ENCODE assay signal across 2 cellular contexts in genomic region chr12:68913682-68914081, GRCh38.
A peak's percentile ranks its signal among the peaks of the same experiment; 100 is the strongest.
TF ChIP-seq lines count a peak whose summit lies in the region.

No MANE protein-coding gene starts in this region.

TF ChIP-seq in SK-N-SH, 30 proteins besides CTCF, POLR2A, EP300 and RAD21 (continued from another document):
- TF ChIP-seq, protein P1, sequence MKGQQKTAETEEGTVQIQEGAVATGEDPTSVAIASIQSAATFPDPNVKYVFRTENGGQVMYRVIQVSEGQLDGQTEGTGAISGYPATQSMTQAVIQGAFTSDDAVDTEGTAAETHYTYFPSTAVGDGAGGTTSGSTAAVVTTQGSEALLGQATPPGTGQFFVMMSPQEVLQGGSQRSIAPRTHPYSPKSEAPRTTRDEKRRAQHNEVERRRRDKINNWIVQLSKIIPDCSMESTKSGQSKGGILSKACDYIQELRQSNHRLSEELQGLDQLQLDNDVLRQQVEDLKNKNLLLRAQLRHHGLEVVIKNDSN (IDR thresholded peaks at IDR 0.05; ENCODE audit: borderline replicate concordance, low read depth), result 0 out of 2 replicates have a peak, but pooled peaks have one; percentile 22

TF ChIP-seq in K562, 482 proteins besides CTCF, POLR2A, EP300 and RAD21 (continued from another document):
- TF ChIP-seq TFE3 (CRISPR knock-in tag; IDR thresholded peaks at IDR 0.05), result peak; percentile 52
